8 cellular contexts compared by ENCODE assay signal in the genomic region with DNA sequence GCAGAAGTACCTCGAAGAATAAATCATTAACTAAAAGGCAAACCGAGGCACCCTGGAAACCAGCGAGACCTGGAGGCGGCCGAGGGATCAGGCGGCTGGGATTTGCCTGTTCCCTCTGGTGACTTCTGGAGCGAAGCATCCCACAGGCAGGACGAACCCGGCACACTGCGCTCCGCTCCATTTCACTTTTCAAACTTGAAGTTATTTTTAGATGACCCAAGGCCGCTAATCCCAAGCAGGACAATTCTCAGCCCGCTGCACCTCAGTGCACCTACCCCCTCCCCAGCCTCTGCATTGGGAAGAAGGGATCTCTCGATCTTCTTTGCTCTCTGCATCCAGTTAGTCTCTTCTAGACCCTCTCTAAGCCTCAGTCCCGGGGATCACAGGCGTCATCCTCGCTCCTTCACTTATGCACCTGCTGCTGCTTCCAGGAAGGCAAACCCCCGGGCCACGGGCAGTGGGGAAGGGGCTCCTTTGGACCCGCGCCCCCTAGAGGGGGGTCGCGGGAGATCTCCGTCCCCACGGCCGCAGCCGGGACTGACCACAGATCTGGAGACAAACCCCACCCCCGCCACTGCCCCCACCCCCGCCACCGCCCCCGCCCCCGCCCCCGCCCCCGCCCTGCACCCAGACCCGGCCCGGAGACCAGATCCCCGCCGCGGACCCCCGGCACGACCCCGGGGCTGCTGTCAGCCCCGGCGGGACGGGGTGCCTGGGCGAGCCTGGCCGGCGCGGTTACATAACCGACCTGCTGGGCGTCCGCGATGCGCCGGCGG. TPM values are rescaled to one million over a fixed set of nuclear protein-coding genes. Genes with fewer than 3 reads are reported as not detected.
A peak's percentile ranks its signal among the peaks of the same experiment; 100 is the strongest.
DNase-seq lines count a peak whose midpoint lies in the region; ATAC-seq and TF ChIP-seq lines count a peak whose summit lies in the region.

No MANE protein-coding gene starts in this region.

- DNase-seq in DMS79 treated with DMSO at 0.1 percent for 48 hours (lab: John Stamatoyannopoulos, UW) (peak; percentile 6), DMS79 (lab: John Stamatoyannopoulos, UW) (no peak), NCI-H510A (lab: John Stamatoyannopoulos, UW) (peak; percentile 30), dermis blood vessel endothelial cell (peak; percentile 4), lower lobe of right lung (no peak), tibial nerve (ENCODE audit: low spot score in 2 of 2) (no peak)

- H3K27ac ChIP-seq in lower lobe of right lung (peak overlapping the region; percentile 59), tibial nerve (peak overlapping the region in 2 of 4 donors; percentile 70 to 80)

- TF ChIP-seq EP300 in tibial nerve (IDR thresholded peaks at IDR 0.05): no peak

- ATAC-seq in lower lobe of right lung (peak; percentile 19 to 31), HG03571 (IDR thresholded peaks at IDR 0.05; ENCODE audit: unreplicated experiment) (no peak), HG02938 (IDR thresholded peaks at IDR 0.05; ENCODE audit: unreplicated experiment) (no peak)

- H3K4me3 ChIP-seq in lower lobe of right lung: peak overlapping the region; percentile 67
- peak overlapping the region; percentile 21 to 75 (median 67) for H3K4me3 ChIP-seq in tibial nerve

- H3K36me3 ChIP-seq in lower lobe of right lung: no peaks in the 10 kb centered on the region
- no peaks in the 10 kb centered on the region for H3K36me3 ChIP-seq in tibial nerve

- intact Hi-C loops in lower lobe of right lung (cut with DNase I): no loop called here

- TF ChIP-seq CTCF in lower lobe of right lung (IDR thresholded peaks at IDR 0.05): no peak
- TF ChIP-seq CTCF in tibial nerve (IDR thresholded peaks at IDR 0.05): peak in 1 of 5 experiments; percentile 27

- H3K27me3 ChIP-seq in lower lobe of right lung (ENCODE audit: low read depth) (peaks cover 18% of the 10 kb centered on the region), tibial nerve (no peaks in the 10 kb centered on the region)

- no peak for TF ChIP-seq POLR2A in tibial nerve (IDR thresholded peaks at IDR 0.05)

- H3K4me1 ChIP-seq in lower lobe of right lung (peaks cover 11% of the 10 kb centered on the region), tibial nerve (peaks cover 0 to 21% (median 0%) of the 10 kb centered on the region in 4 donors)

- 9 to 21% methylated on average over 16 to 47 of the region's 56 CpGs for WGBS in tibial nerve, 2 donors

- H3K9me3 ChIP-seq in lower lobe of right lung: no peaks in the 10 kb centered on the region
- no peaks in the 10 kb centered on the region for H3K9me3 ChIP-seq in tibial nerve

RNA-seq across cellular contexts. Expression of gene RCAN2, which starts 0.6 kb away (rescaled TPM):
- total RNA-seq in dermis blood vessel endothelial cell (0.19 and 0.34 TPM in 2 replicates), lower lobe of right lung (9.0 TPM), tibial nerve (10 to 100 TPM in 3 of 4 donors, 1 to 10 TPM in 1; 6.6 to 19.4 (median 15.0) TPM)

Comparison
In these comparisons a context has a peak if more than half of its experiments do, and no peak if none do; other contexts are left out.
1. DNase-seq: peak in DMS79 treated with DMSO at 0.1 percent for 48 hours (single experiment), NCI-H510A (single experiment) and dermis blood vessel endothelial cell (single experiment); none in DMS79 (single experiment), lower lobe of right lung (single experiment) and tibial nerve (0 of 2).
2. ATAC-seq: peak in lower lobe of right lung (2 of 2); none in HG03571 (single experiment) and HG02938 (single experiment).